ENCODE assay signal across 8 cellular contexts in genomic region chr1:234400773-234401172, GRCh38. TPM values are rescaled to one million over a fixed set of nuclear protein-coding genes. Genes with fewer than 3 reads are reported as not detected.
DNase-seq lines count a peak whose midpoint lies in the region; ATAC-seq and TF ChIP-seq lines count a peak whose summit lies in the region.

No MANE protein-coding gene starts in this region.

- DNase-seq in Jurkat, Clone E6-1 (ENCODE audit: low read depth, low spot score), result peak; percentile 7
- DNase-seq in fibroblast of lung (ENCODE audit: low read depth in 2 of 2) (no peak), omental fat pad (ENCODE audit: low spot score) (no peak), NCI-H1436 (lab: John Stamatoyannopoulos, UW) (no peak), GF-D8 (lab: John Stamatoyannopoulos, UW) (no peak), NCI-H1048 (lab: John Stamatoyannopoulos, UW) (no peak)

- H3K9me3 ChIP-seq in fibroblast of lung (ENCODE audit: control insufficient read depth, insufficient read depth, low read depth, low read length), result no peaks in the 10 kb centered on the region

- no peaks in the 10 kb centered on the region for H4K20me1 ChIP-seq in fibroblast of lung (ENCODE audit: control insufficient read depth, extremely low read depth, insufficient read depth, low read length)

- no peak overlapping the region for H3K9ac ChIP-seq in fibroblast of lung (ENCODE audit: insufficient read depth, low read length)

- H3K27me3 ChIP-seq in ACC112 (ENCODE audit: insufficient read depth, low read length) (no peaks in the 10 kb centered on the region), fibroblast of lung (ENCODE audit: control insufficient read depth, insufficient read depth, low read length) (no peaks in the 10 kb centered on the region)

- H3K4me1 ChIP-seq in ACC112 (ENCODE audit: control insufficient read depth, insufficient read depth, low read length, unreplicated experiment) (peaks cover 12% of the 10 kb centered on the region), fibroblast of lung (ENCODE audit: control insufficient read depth, extremely low read depth, insufficient read depth, low read length) (no peaks in the 10 kb centered on the region)

- peak overlapping the region; percentile 61 for H3K4me3 ChIP-seq in ACC112 (ENCODE audit: low read depth, low read length)
- H3K4me3 ChIP-seq in Jurkat, Clone E6-1 (ENCODE audit: low read length), result no peak overlapping the region
- H3K4me3 ChIP-seq in fibroblast of lung (replicated peaks in 1 of 4; ENCODE audit: control extremely low read depth in 1 of 4, insufficient read depth in 1 of 4, low read depth in 3 of 4, low read length in 4 of 4), result no peak overlapping the region

- peak; percentile 53 for ATAC-seq in GM19351 (IDR thresholded peaks at IDR 0.05; ENCODE audit: unreplicated experiment)
- ATAC-seq in omental fat pad (ENCODE audit: low FRiP score), result no peak

- peak overlapping the region; percentile 95 for H2AFZ ChIP-seq in ACC112 (ENCODE audit: low read length, unreplicated experiment)
- no peak overlapping the region for H2AFZ ChIP-seq in fibroblast of lung (ENCODE audit: low read length)

- H3K79me2 ChIP-seq in ACC112 (ENCODE audit: control insufficient read depth, insufficient read depth, low read length, unreplicated experiment) (no peaks in the 10 kb centered on the region), fibroblast of lung (ENCODE audit: control insufficient read depth, insufficient read depth, low read length) (no peaks in the 10 kb centered on the region)

- TF ChIP-seq CTCF in fibroblast of lung (conservative IDR thresholded peaks at IDR 0.05 in 1 of 2, IDR thresholded peaks at IDR 0.05 in 1 of 2; ENCODE audit: low read depth in 1 of 2, low read length in 2 of 2), result no peak
- TF ChIP-seq CTCF in omental fat pad (IDR thresholded peaks at IDR 0.05), result no peak

- H3K27ac ChIP-seq in ACC112 (ENCODE audit: low read depth, low read length) (peak overlapping the region; percentile 51), fibroblast of lung (ENCODE audit: insufficient read depth, low read length) (no peak overlapping the region)

- peak overlapping the region; percentile 20 for H3K4me2 ChIP-seq in fibroblast of lung (ENCODE audit: extremely low read depth, insufficient read depth, low read length)

- H3K36me3 ChIP-seq in ACC112 (ENCODE audit: insufficient read depth, low read length) (no peaks in the 10 kb centered on the region; the same call in 1 of the 2 replicates), fibroblast of lung (ENCODE audit: control insufficient read depth, insufficient read depth, low read length) (no peaks in the 10 kb centered on the region)

RNA-seq across cellular contexts. Expression of gene COA6, which starts 27.5 kb away (rescaled TPM):
- polyA plus RNA-seq in Jurkat, Clone E6-1 (2012; ENCODE audit: insufficient read depth, insufficient read length), result 70.8 TPM
- total RNA-seq in fibroblast of lung, result 24.1 and 27.7 TPM in 2 replicates
- polyA plus RNA-seq in fibroblast of lung, result 21.7 and 28.1 TPM in 2 replicates
- 39.7 and 60.9 TPM in 2 replicates for polyA plus RNA-seq in fibroblast of lung (2012)
- polyA minus RNA-seq in fibroblast of lung (ENCODE audit: low replicate concordance), result 1.7 and 3.1 TPM in 2 replicates
- 10 to 100 TPM; 15.3 to 21.8 (median 15.8) TPM for total RNA-seq in omental fat pad
